11 cellular contexts compared by ENCODE assay signal in genomic region chr9:93131599-93132286, GRCh38. TPM values are rescaled to one million over a fixed set of nuclear protein-coding genes. Genes with fewer than 3 reads are reported as not detected.
A peak's percentile ranks its signal among the peaks of the same experiment; 100 is the strongest.
DNase-seq lines count a peak whose midpoint lies in the region; ATAC-seq and TF ChIP-seq lines count a peak whose summit lies in the region.
"Had no signal": no experiment of that assay in that cellular context is flagged by ENCODE, and none has a peak within 500 bp of the region (broad histone marks: within the 10 kb centered on the region; RNA-seq: fewer than 3 reads in every experiment).

No MANE protein-coding gene starts in this region.

- H3K4me1 ChIP-seq in mucosa of rectum (ENCODE audit: control insufficient read depth in 2 of 2, insufficient read depth in 2 of 2, low read length in 2 of 2), result peaks cover 47 to 59% of the 10 kb centered on the region in 2 donors
- H3K4me1 ChIP-seq in tibial nerve, result peaks cover 0 to 92% (median 67%) of the 10 kb centered on the region in 4 donors

- H3K4me3 ChIP-seq in mucosa of rectum (ENCODE audit: low read length in 2 of 2) (peak overlapping the region; percentile 10 to 85), tibial nerve (peak overlapping the region in 2 of 4 donors; percentile 70 to 97)

- no peaks in the 10 kb centered on the region for H3K27me3 Mint-ChIP-seq in activated naive CD4-positive, alpha-beta T cell treated with anti-CD3 and anti-CD28 coated beads, Interleukin-2, amount 50 U/mL, for 24 hours
- peaks cover 13% of the 10 kb centered on the region for H3K27me3 Mint-ChIP-seq in brain

- TF ChIP-seq CTCF in brain (conservative IDR thresholded peaks at IDR 0.05), result no peak
- no peak for TF ChIP-seq CTCF in tibial nerve (IDR thresholded peaks at IDR 0.05)

- peak overlapping the region; percentile 93 for H3K4me3 Mint-ChIP-seq in activated naive CD4-positive, alpha-beta T cell treated with anti-CD3 and anti-CD28 coated beads, Interleukin-2, amount 50 U/mL, for 24 hours
- H3K4me3 Mint-ChIP-seq in brain, result peak overlapping the region in 4 of 5 experiments; percentile 49 to 90 (median 86)

- no peaks in the 10 kb centered on the region for H3K9me3 Mint-ChIP-seq in activated naive CD4-positive, alpha-beta T cell treated with anti-CD3 and anti-CD28 coated beads, Interleukin-2, amount 50 U/mL, for 24 hours
- H3K9me3 Mint-ChIP-seq in brain, result no peaks in the 10 kb centered on the region

- DNase-seq in activated naive CD4-positive, alpha-beta T cell treated with anti-CD3 and anti-CD28 coated beads, Interleukin-2, amount 50 U/mL, for 16 hours, result no peak
- DNase-seq in tibial nerve (ENCODE audit: low spot score in 2 of 2) (no peak), medulla oblongata (ENCODE audit: extremely low spot score) (no peak), left lobe of liver (ENCODE audit: low spot score) (no peak)
- no peak for DNase-seq in stimulated activated CD4-positive, alpha-beta T cell treated with anti-CD3 and anti-CD28 coated beads, Interleukin-4, amount 100 ng/mL, for 1 hour
- DNase-seq: NCI-H1694; stimulated activated CD4-positive, alpha-beta T cell treated with anti-CD3 and anti-CD28 coated beads, Interleukin-1b, Interleukin-23, amount 100 ng/mL, for 48 hours had no signal

- TF ChIP-seq POLR2A in tibial nerve (IDR thresholded peaks at IDR 0.05), result no peak

- WGBS in tibial nerve, 2 donors, result 65 to 89% methylated on average over 12 to 13 of the region's 13 CpGs

- H3K36me3 Mint-ChIP-seq in activated naive CD4-positive, alpha-beta T cell treated with anti-CD3 and anti-CD28 coated beads, Interleukin-2, amount 50 U/mL, for 24 hours, result no peaks in the 10 kb centered on the region
- no peaks in the 10 kb centered on the region for H3K36me3 Mint-ChIP-seq in brain

- H3K27ac ChIP-seq in mucosa of rectum (ENCODE audit: low read depth in 2 of 2, low read length in 2 of 2) (peak overlapping the region; percentile 44 to 94), tibial nerve (peak overlapping the region; percentile 37 to 98 (median 96))

- no peaks in the 10 kb centered on the region for H3K27me3 ChIP-seq in mucosa of rectum (ENCODE audit: control insufficient read depth in 2 of 2, insufficient read depth in 2 of 2, low read length in 2 of 2)
- H3K27me3 ChIP-seq in tibial nerve, result no peaks in the 10 kb centered on the region

- H3K9me3 ChIP-seq in mucosa of rectum (ENCODE audit: control insufficient read depth in 2 of 2, low read length in 2 of 2), result no peaks in the 10 kb centered on the region
- no peaks in the 10 kb centered on the region for H3K9me3 ChIP-seq in tibial nerve

- H3K36me3 ChIP-seq in mucosa of rectum (ENCODE audit: control insufficient read depth in 2 of 2, insufficient read depth in 2 of 2, low read length in 2 of 2) (no peaks in the 10 kb centered on the region), tibial nerve (no peaks in the 10 kb centered on the region)

- ATAC-seq in left lobe of liver, result no peak
- ATAC-seq: esophagus mucosa had no signal

- H3K27ac Mint-ChIP-seq in activated naive CD4-positive, alpha-beta T cell treated with anti-CD3 and anti-CD28 coated beads, Interleukin-2, amount 50 U/mL, for 24 hours, result peak overlapping the region; percentile 70
- H3K27ac Mint-ChIP-seq in brain, result peak overlapping the region in 3 of 5 experiments; percentile 21 to 91 (median 85)

- TF ChIP-seq EP300 in tibial nerve (IDR thresholded peaks at IDR 0.05), result no peak

- H3K4me1 Mint-ChIP-seq in activated naive CD4-positive, alpha-beta T cell treated with anti-CD3 and anti-CD28 coated beads, Interleukin-2, amount 50 U/mL, for 24 hours, result peaks cover 68% of the 10 kb centered on the region
- H3K4me1 Mint-ChIP-seq in brain, result peaks cover 65% of the 10 kb centered on the region

- H3K9ac ChIP-seq in mucosa of rectum (ENCODE audit: low read depth in 1 of 2, low read length in 2 of 2), result peak overlapping the region in 1 of 2 donors; percentile 66

RNA-seq across cellular contexts. Expression of gene NINJ1, which starts 2.3 kb away (rescaled TPM):
- polyA plus RNA-seq in brain (ENCODE audit: insufficient read depth, low read depth, low replicate concordance), result 47.3 TPM
- 10 to 100 TPM; 48.2 to 98.8 (median 72.9) TPM for total RNA-seq in tibial nerve
- total RNA-seq in left lobe of liver, result 53.3 TPM

RNA-seq across cellular contexts. Expression of gene CARD19, which starts 35.7 kb away (rescaled TPM):
- polyA plus RNA-seq in brain (ENCODE audit: insufficient read depth, low read depth, low replicate concordance), result 53.1 TPM
- 10 to 100 TPM; 53.4 to 93.6 (median 60.7) TPM for total RNA-seq in tibial nerve
- total RNA-seq in left lobe of liver, result 8.5 TPM

RNA-seq across cellular contexts. Expression of gene WNK2, which starts 52.2 kb away (rescaled TPM):
- polyA plus RNA-seq in brain (ENCODE audit: insufficient read depth, low read depth, low replicate concordance), result 70.2 TPM
- total RNA-seq in tibial nerve, result 10 to 100 TPM in 2 of 4 donors, 1 to 10 TPM in 2; 3.8 to 17.7 (median 9.0) TPM
- 3.7 TPM for total RNA-seq in left lobe of liver
